ENCODE assay signal across 10 cellular contexts in genomic region chr2:184611221-184612085, GRCh38. TPM values are rescaled to one million over a fixed set of nuclear protein-coding genes. Genes with fewer than 3 reads are reported as not detected.
DNase-seq lines count a peak whose midpoint lies in the region; ATAC-seq and TF ChIP-seq lines count a peak whose summit lies in the region.
"Had no signal": no experiment of that assay in that cellular context is flagged by ENCODE, and none has a peak within 500 bp of the region (broad histone marks: within the 10 kb centered on the region; RNA-seq: fewer than 3 reads in every experiment).

No MANE protein-coding gene starts in this region.

- 66 to 67% methylated on average over 3 of the region's 3 CpGs for WGBS in testis, 2 donors

- H3K27ac Mint-ChIP-seq in activated CD4-positive, alpha-beta T cell treated with anti-CD3 and anti-CD28 coated beads for 36 hours: no peak overlapping the region
- no peak overlapping the region for H3K27ac Mint-ChIP-seq in activated T-helper 17 cell treated with anti-CD3 and anti-CD28 coated beads, Interleukin-2, amount 50 U/mL, for 72 hours
- H3K27ac Mint-ChIP-seq: activated naive CD4-positive, alpha-beta T cell treated with anti-CD3 and anti-CD28 coated beads, Interleukin-2, amount 50 U/mL, for 72 hours had no signal

- no peaks in the 10 kb centered on the region for H3K36me3 Mint-ChIP-seq in activated CD4-positive, alpha-beta T cell treated with anti-CD3 and anti-CD28 coated beads for 36 hours (ENCODE audit: low read depth)
- H3K36me3 Mint-ChIP-seq in activated T-helper 17 cell treated with anti-CD3 and anti-CD28 coated beads, Interleukin-2, amount 50 U/mL, for 72 hours (ENCODE audit: low read depth): no peaks in the 10 kb centered on the region
- H3K36me3 Mint-ChIP-seq: activated naive CD4-positive, alpha-beta T cell treated with anti-CD3 and anti-CD28 coated beads, Interleukin-2, amount 50 U/mL, for 72 hours had no signal

- no peaks in the 10 kb centered on the region for H3K36me3 ChIP-seq in testis (ENCODE audit: low read depth, missing control alignments)

- H3K4me3 Mint-ChIP-seq in activated CD4-positive, alpha-beta T cell treated with anti-CD3 and anti-CD28 coated beads for 36 hours: no peak overlapping the region
- no peak overlapping the region for H3K4me3 Mint-ChIP-seq in activated T-helper 17 cell treated with anti-CD3 and anti-CD28 coated beads, Interleukin-2, amount 50 U/mL, for 72 hours

- TF ChIP-seq CTCF in epithelial cell of proximal tubule (conservative IDR thresholded peaks at IDR 0.05; ENCODE audit: low read depth, low read length) (peak; percentile 48), testis (IDR thresholded peaks at IDR 0.05) (peak in 2 of 3 experiments; percentile 10 to 58)

- POLR2A ChIA-PET in activated CD4-positive, alpha-beta T cell treated with anti-CD3 and anti-CD28 coated beads for 36 hours (lab: Charles Lee): no interaction called here

- H3K4me3 ChIP-seq in epithelial cell of proximal tubule (ENCODE audit: low read depth, low read length): no peak overlapping the region
- no peak overlapping the region for H3K4me3 ChIP-seq in testis
- H3K4me3 ChIP-seq: skin epidermis had no signal

- TF ChIP-seq POLR2A in testis (IDR thresholded peaks at IDR 0.05): no peak

- H3K9me3 ChIP-seq in testis: no peaks in the 10 kb centered on the region

- no peak for ATAC-seq in activated CD4-positive, alpha-beta T cell treated with anti-CD3 and anti-CD28 coated beads for 36 hours
- ATAC-seq in activated T-helper 17 cell treated with anti-CD3 and anti-CD28 coated beads, Interleukin-2, amount 50 U/mL, for 72 hours (replicated peaks): no peak
- ATAC-seq in GM19397 (IDR thresholded peaks at IDR 0.05; ENCODE audit: unreplicated experiment): no peak
- ATAC-seq: activated naive CD4-positive, alpha-beta T cell treated with anti-CD3 and anti-CD28 coated beads, Interleukin-2, amount 50 U/mL, for 72 hours had no signal

- no peaks in the 10 kb centered on the region for H3K27me3 ChIP-seq in testis

- no peak overlapping the region for H3K27ac ChIP-seq in testis
- H3K27ac ChIP-seq: skin epidermis had no signal

- no peaks in the 10 kb centered on the region for H3K4me1 Mint-ChIP-seq in activated CD4-positive, alpha-beta T cell treated with anti-CD3 and anti-CD28 coated beads for 36 hours
- H3K4me1 Mint-ChIP-seq in activated T-helper 17 cell treated with anti-CD3 and anti-CD28 coated beads, Interleukin-2, amount 50 U/mL, for 72 hours: no peaks in the 10 kb centered on the region

- no peaks in the 10 kb centered on the region for H3K4me1 ChIP-seq in testis

- DNase-seq in SKM-1 (lab: John Stamatoyannopoulos, UW; ENCODE audit: unreplicated experiment): peak; percentile 15
- DNase-seq in SKM-1 treated with dmso at 0.1 percent for 144 hours (lab: John Stamatoyannopoulos, UW; ENCODE audit: unreplicated experiment): no peak
- peak; percentile 18 for DNase-seq in NCI-H69 (lab: John Stamatoyannopoulos, UW)
- DNase-seq in epithelial cell of proximal tubule (ENCODE audit: low read depth): no peak
- DNase-seq in testis: no peak
- DNase-seq in activated CD4-positive, alpha-beta T cell treated with anti-CD3 and anti-CD28 coated beads for 36 hours: no peak

- intact Hi-C loops in testis (cut with DNase I; ENCODE audit: low total_unique reads): no loop called here
- intact Hi-C loops in activated CD4-positive, alpha-beta T cell treated with anti-CD3 and anti-CD28 coated beads for 36 hours (cut with DNase I, micrococcal nuclease): no loop called here

- CTCF ChIA-PET in activated CD4-positive, alpha-beta T cell treated with anti-CD3 and anti-CD28 coated beads for 36 hours (lab: Charles Lee): interaction anchor here (0.6 to 1.2 kb wide), 3 partner anchors 17 to 141 kb away, joined by 3 to 5 read pairs (median 5); no protein-coding TSS in a partner anchor

- H3K27me3 Mint-ChIP-seq in activated CD4-positive, alpha-beta T cell treated with anti-CD3 and anti-CD28 coated beads for 36 hours: no peaks in the 10 kb centered on the region
- H3K27me3 Mint-ChIP-seq in activated T-helper 17 cell treated with anti-CD3 and anti-CD28 coated beads, Interleukin-2, amount 50 U/mL, for 72 hours: no peaks in the 10 kb centered on the region

- H3K9me3 Mint-ChIP-seq in activated CD4-positive, alpha-beta T cell treated with anti-CD3 and anti-CD28 coated beads for 36 hours (ENCODE audit: low read depth): peaks cover 13% of the 10 kb centered on the region
- no peaks in the 10 kb centered on the region for H3K9me3 Mint-ChIP-seq in activated T-helper 17 cell treated with anti-CD3 and anti-CD28 coated beads, Interleukin-2, amount 50 U/mL, for 72 hours

RNA-seq across cellular contexts. Expression of gene ZNF804A, which starts 13.1 kb away (rescaled TPM):
- total RNA-seq in epithelial cell of proximal tubule (not detected in 2 replicates), testis (under 1 TPM; 0.50 to 0.63 TPM)
- not detected for polyA plus RNA-seq in testis (ENCODE audit: insufficient read depth, low read depth, low replicate concordance)
- not detected for total RNA-seq in activated CD4-positive, alpha-beta T cell treated with anti-CD3 and anti-CD28 coated beads for 36 hours
- total RNA-seq in activated T-helper 17 cell treated with anti-CD3 and anti-CD28 coated beads, Interleukin-2, amount 50 U/mL, for 72 hours: not detected
- total RNA-seq: activated naive CD4-positive, alpha-beta T cell treated with anti-CD3 and anti-CD28 coated beads, Interleukin-2, amount 50 U/mL, for 72 hours had no signal

Comparison
In these comparisons a context has a peak if more than half of its experiments do, and no peak if none do; other contexts are left out.
1. DNase-seq: peak in SKM-1 (single experiment) and NCI-H69 (single experiment); none in SKM-1 treated with dmso at 0.1 percent for 144 hours (single experiment), epithelial cell of proximal tubule (single experiment), testis (single experiment) and activated CD4-positive, alpha-beta T cell treated with anti-CD3 and anti-CD28 coated beads for 36 hours (single experiment).